In genomic region chr2:235032949-235033348, GRCh38 we compare ENCODE assay signal across 12 cellular contexts.
DNase-seq lines count a peak whose midpoint lies in the region; ATAC-seq and TF ChIP-seq lines count a peak whose summit lies in the region.
"Had no signal": no experiment of that assay in that cellular context is flagged by ENCODE, and none has a peak within 500 bp of the region (broad histone marks: within the 10 kb centered on the region; RNA-seq: fewer than 3 reads in every experiment).

No MANE protein-coding gene starts in this region.

- no peaks in the 10 kb centered on the region for H3K27me3 Mint-ChIP-seq in endodermal cell (ENCODE audit: insufficient read depth)
- no peaks in the 10 kb centered on the region for H3K27me3 Mint-ChIP-seq in activated CD4-positive, alpha-beta memory T cell treated with anti-CD3 and anti-CD28 coated beads, Interleukin-2, amount 10 ng/mL, durations not matched to agents 7 days and 5 days

- no peak overlapping the region for H3K4me3 ChIP-seq in endodermal cell (ENCODE audit: low read length)
- H3K4me3 ChIP-seq: BLaER1, GM23338 had no signal

- intact Hi-C loops in Right ventricle myocardium superior (cut with DNase I) (no loop called here), left cardiac atrium (cut with DNase I) (no loop called here), posterior vena cava (cut with DNase I) (no loop called here)

- WGBS in endodermal cell (ENCODE audit: insufficient coverage in 1 of 2, insufficient read length in 1 of 2), 2 experiments, result 93 to 94% methylated on average over 3 to 10 of the region's 10 CpGs

- TF ChIP-seq CTCF in endodermal cell (conservative IDR thresholded peaks at IDR 0.05), result no peak

- no peaks in the 10 kb centered on the region for H3K27me3 ChIP-seq in endodermal cell (ENCODE audit: control insufficient read depth, insufficient read depth, low read length, poor library complexity, severe bottlenecking)
- H3K27me3 ChIP-seq: BLaER1 had no signal

- H3K36me3 ChIP-seq in endodermal cell (ENCODE audit: control insufficient read depth, insufficient read depth, low read length), result peaks cover 46% of the 10 kb centered on the region
- H3K36me3 ChIP-seq: BLaER1 had no signal

- no peak overlapping the region for H3K27ac ChIP-seq in endodermal cell (ENCODE audit: low read depth, low read length)
- H3K27ac ChIP-seq: BLaER1 had no signal

- POLR2A ChIA-PET in activated CD4-positive, alpha-beta memory T cell treated with anti-CD3 and anti-CD28 coated beads, Interleukin-2, amount 10 ng/mL, durations not matched to agents 7 days and 5 days (lab: Charles Lee), result no interaction called here

- CTCF ChIA-PET in activated CD4-positive, alpha-beta memory T cell treated with anti-CD3 and anti-CD28 coated beads, Interleukin-2, amount 10 ng/mL, durations not matched to agents 7 days and 5 days (lab: Charles Lee), result no interaction called here

- no peaks in the 10 kb centered on the region for H3K4me1 Mint-ChIP-seq in endodermal cell
- H3K4me1 Mint-ChIP-seq in activated CD4-positive, alpha-beta memory T cell treated with anti-CD3 and anti-CD28 coated beads, Interleukin-2, amount 10 ng/mL, durations not matched to agents 7 days and 5 days, result no peaks in the 10 kb centered on the region

- H3K4me1 ChIP-seq in endodermal cell (ENCODE audit: control insufficient read depth, insufficient read depth, low read length), result no peaks in the 10 kb centered on the region

- H3K9me3 Mint-ChIP-seq in endodermal cell, result no peaks in the 10 kb centered on the region
- H3K9me3 Mint-ChIP-seq in activated CD4-positive, alpha-beta memory T cell treated with anti-CD3 and anti-CD28 coated beads, Interleukin-2, amount 10 ng/mL, durations not matched to agents 7 days and 5 days, result no peaks in the 10 kb centered on the region
- H3K9me3 Mint-ChIP-seq: GM23338 had no signal

- peaks cover 40% of the 10 kb centered on the region for H3K36me3 Mint-ChIP-seq in endodermal cell (ENCODE audit: low read depth)
- no peaks in the 10 kb centered on the region for H3K36me3 Mint-ChIP-seq in activated CD4-positive, alpha-beta memory T cell treated with anti-CD3 and anti-CD28 coated beads, Interleukin-2, amount 10 ng/mL, durations not matched to agents 7 days and 5 days (ENCODE audit: low read depth)

- H3K9me3 ChIP-seq in endodermal cell (ENCODE audit: control insufficient read depth, low read length), result no peaks in the 10 kb centered on the region
- H3K9me3 ChIP-seq: BLaER1 had no signal

- H3K4me3 Mint-ChIP-seq in endodermal cell, result no peak overlapping the region
- no peak overlapping the region for H3K4me3 Mint-ChIP-seq in activated CD4-positive, alpha-beta memory T cell treated with anti-CD3 and anti-CD28 coated beads, Interleukin-2, amount 10 ng/mL, durations not matched to agents 7 days and 5 days
- H3K4me3 Mint-ChIP-seq: GM23338 had no signal

- H3K27ac Mint-ChIP-seq in endodermal cell, result peak overlapping the region; percentile 42
- H3K27ac Mint-ChIP-seq in activated CD4-positive, alpha-beta memory T cell treated with anti-CD3 and anti-CD28 coated beads, Interleukin-2, amount 10 ng/mL, durations not matched to agents 7 days and 5 days, result no peak overlapping the region
- H3K27ac Mint-ChIP-seq: GM23338 had no signal

- H3K9ac ChIP-seq in endodermal cell (ENCODE audit: extremely low read depth, low read length, poor library complexity, severe bottlenecking), result no peak overlapping the region
- H3K9ac ChIP-seq: BLaER1 had no signal

- no peak for ATAC-seq in Right ventricle myocardium superior (ENCODE audit: poor library complexity)
- ATAC-seq in left cardiac atrium, result no peak
- ATAC-seq in HG02610 (IDR thresholded peaks at IDR 0.05; ENCODE audit: unreplicated experiment), result no peak
- ATAC-seq: GM23338 had no signal

- DNase-seq in Right ventricle myocardium superior, result peak; percentile 26
- no peak for DNase-seq in left cardiac atrium
- DNase-seq in endodermal cell, result no peak
- peak; percentile 45 for DNase-seq in posterior vena cava (ENCODE audit: low spot score)
- DNase-seq in NCI-H2029 (lab: John Stamatoyannopoulos, UW), result no peak
- DNase-seq in activated CD4-positive, alpha-beta memory T cell treated with anti-CD3 and anti-CD28 coated beads, Interleukin-2, amount 10 ng/mL, durations not matched to agents 7 days and 5 days, result no peak
- DNase-seq: 8988T, AML-193, H7 had no signal

Comparison
In these comparisons a context has a peak if more than half of its experiments do, and no peak if none do; other contexts are left out.
1. DNase-seq: peak in Right ventricle myocardium superior (single experiment) and posterior vena cava (single experiment); none in left cardiac atrium (single experiment), endodermal cell (single experiment), NCI-H2029 (single experiment) and activated CD4-positive, alpha-beta memory T cell treated with anti-CD3 and anti-CD28 coated beads, Interleukin-2, amount 10 ng/mL, durations not matched to agents 7 days and 5 days (single experiment).